ENCODE assay signal across 16 cellular contexts in genomic region chr1:82837261-82837660, GRCh38.
"Had no signal": no experiment of that assay in that cellular context is flagged by ENCODE, and none has a peak within 500 bp of the region (broad histone marks: within the 10 kb centered on the region; RNA-seq: fewer than 3 reads in every experiment).

No MANE protein-coding gene starts in this region.

- H3K27ac ChIP-seq: brain microvascular endothelial cell, gastrocnemius medialis, lower lobe of right lung, neutrophil, thyroid gland had no signal

- H3K4me3 ChIP-seq: gastrocnemius medialis, lower lobe of right lung, thyroid gland had no signal

- DNase-seq: activated CD4-positive, alpha-beta T cell treated with anti-CD3 and anti-CD28 coated beads for 36 hours; activated CD8-positive, alpha-beta memory T cell treated with anti-CD3 and anti-CD28 coated beads, Interleukin-2, amount 50 U/mL, for 4 hours; activated CD8-positive, alpha-beta T cell treated with anti-CD3 and anti-CD28 coated beads, Interleukin-2, amount 10 ng/mL, durations not matched to agents 7 days and 5 days; activated gamma-delta T cell treated with Interleukin-2 at 50 U/mL for 16 hours; activated T-cell treated with anti-CD3 and anti-CD28 coated beads, Interleukin-2, amount 50 U/mL, for 72 hours; amygdala; gastrocnemius medialis; left cardiac atrium; lower lobe of right lung; midbrain; retina; stimulated activated CD4-positive, alpha-beta T cell treated with anti-CD3 and anti-CD28 coated beads, Interleukin-2, amount 100 ng/mL, for 48 hours; T-helper 17 cell; thyroid gland had no signal

- H3K27me3 ChIP-seq: brain microvascular endothelial cell, gastrocnemius medialis, neutrophil, thyroid gland had no signal

- H3K36me3 ChIP-seq: brain microvascular endothelial cell, gastrocnemius medialis, lower lobe of right lung, neutrophil, thyroid gland had no signal

- H3K4me1 ChIP-seq: gastrocnemius medialis, lower lobe of right lung had no signal

- H3K9me3 ChIP-seq: gastrocnemius medialis, lower lobe of right lung, neutrophil, thyroid gland had no signal
